Comparison of ENCODE assay signal across 43 cellular contexts in genomic region chr14:21118933-21119332, GRCh38. TPM values are rescaled to one million over a fixed set of nuclear protein-coding genes. Genes with fewer than 3 reads are reported as not detected.
"Had no signal": no experiment of that assay in that cellular context is flagged by ENCODE, and none has a peak within 500 bp of the region (broad histone marks: within the 10 kb centered on the region; RNA-seq: fewer than 3 reads in every experiment).

No MANE protein-coding gene starts in this region.

- ATAC-seq: activated naive CD4-positive, alpha-beta T cell treated with anti-CD3 and anti-CD28 coated beads, Interleukin-2, amount 50 U/mL, for 72 hours; activated naive CD8-positive, alpha-beta T cell treated with anti-CD3 and anti-CD28 coated beads, Interleukin-2, amount 50 U/mL, for 24 hours; activated T-cell treated with anti-CD3 and anti-CD28 coated beads, Interleukin-2, amount 50 U/mL, for 4 hours; activated T-cell treated with anti-CD3 and anti-CD28 coated beads, Interleukin-2, amount 50 U/mL, for 72 hours; activated T-helper 17 cell treated with anti-CD3 and anti-CD28 coated beads, Interleukin-2, amount 50 U/mL, for 72 hours; body of pancreas had no signal

- H3K36me3 ChIP-seq: adrenal gland, ascending aorta, brain microvascular endothelial cell, breast epithelium, cardiac muscle cell had no signal

- H3K9me3 Mint-ChIP-seq: activated naive CD4-positive, alpha-beta T cell treated with anti-CD3 and anti-CD28 coated beads for 36 hours; activated naive CD4-positive, alpha-beta T cell treated with anti-CD3 and anti-CD28 coated beads, Interleukin-2, amount 10 ng/mL, durations not matched to agents 7 days and 5 days; activated naive CD4-positive, alpha-beta T cell treated with anti-CD3 and anti-CD28 coated beads, Interleukin-2, amount 50 U/mL, for 24 hours; activated naive CD4-positive, alpha-beta T cell treated with anti-CD3 and anti-CD28 coated beads, Interleukin-2, amount 50 U/mL, for 72 hours; activated naive CD8-positive, alpha-beta T cell treated with anti-CD3 and anti-CD28 coated beads for 36 hours; activated naive CD8-positive, alpha-beta T cell treated with anti-CD3 and anti-CD28 coated beads, Interleukin-2, amount 10 ng/mL, durations not matched to agents 7 days and 5 days; activated naive CD8-positive, alpha-beta T cell treated with anti-CD3 and anti-CD28 coated beads, Interleukin-2, amount 50 U/mL, for 24 hours; activated T-cell treated with anti-CD3 and anti-CD28 coated beads, Interleukin-2, amount 50 U/mL, for 24 hours; activated T-cell treated with anti-CD3 and anti-CD28 coated beads, Interleukin-2, amount 50 U/mL, for 4 hours; activated T-cell treated with anti-CD3 and anti-CD28 coated beads, Interleukin-2, amount 50 U/mL, for 72 hours; activated T-helper 1 cell treated with anti-CD3 and anti-CD28 coated beads, Interleukin-12 subunit alpha, Interleukin-12 subunit beta, Interleukin-2, Interleukin-4 antibody, amounts not matched to agents 30 ng/mL and 10 ng/mL and 1 ng/mL, durations not matched to agents 14 hours and 24 hours and 36 hours; activated T-helper 17 cell treated with anti-CD3 and anti-CD28 coated beads, Interleukin-2, amount 50 U/mL, for 72 hours; activated T-helper 2 cell treated with anti-CD3 and anti-CD28 coated beads, Interferon-gamma antibody, Interleukin-2, Interleukin-4, amounts not matched to agents 10 μg/mL and 5 μg/mL and 100 μg/mL, durations not matched to agents 14 hours and 24 hours and 36 hours; brain; central memory CD8-positive, alpha-beta T cell had no signal

- H3K9me3 ChIP-seq: adrenal gland, ascending aorta, body of pancreas, breast epithelium had no signal

- H3K27ac ChIP-seq: adrenal gland, ascending aorta, body of pancreas, brain microvascular endothelial cell, breast epithelium, cardiac muscle cell had no signal

- H3K36me3 Mint-ChIP-seq: activated naive CD4-positive, alpha-beta T cell treated with anti-CD3 and anti-CD28 coated beads, Interleukin-2, amount 10 ng/mL, durations not matched to agents 7 days and 5 days; activated naive CD4-positive, alpha-beta T cell treated with anti-CD3 and anti-CD28 coated beads, Interleukin-2, amount 50 U/mL, for 24 hours; activated naive CD4-positive, alpha-beta T cell treated with anti-CD3 and anti-CD28 coated beads, Interleukin-2, amount 50 U/mL, for 72 hours; activated naive CD8-positive, alpha-beta T cell; activated naive CD8-positive, alpha-beta T cell treated with anti-CD3 and anti-CD28 coated beads for 36 hours; activated naive CD8-positive, alpha-beta T cell treated with anti-CD3 and anti-CD28 coated beads, Interleukin-2, amount 10 ng/mL, durations not matched to agents 7 days and 5 days; brain had no signal

- H3K4me1 ChIP-seq: adrenal gland, ascending aorta, body of pancreas, breast epithelium had no signal

- H3K27ac Mint-ChIP-seq: activated naive CD4-positive, alpha-beta T cell treated with anti-CD3 and anti-CD28 coated beads for 36 hours; activated naive CD4-positive, alpha-beta T cell treated with anti-CD3 and anti-CD28 coated beads, Interleukin-2, amount 10 ng/mL, durations not matched to agents 7 days and 5 days; activated naive CD4-positive, alpha-beta T cell treated with anti-CD3 and anti-CD28 coated beads, Interleukin-2, amount 50 U/mL, for 24 hours; activated naive CD4-positive, alpha-beta T cell treated with anti-CD3 and anti-CD28 coated beads, Interleukin-2, amount 50 U/mL, for 72 hours; activated naive CD8-positive, alpha-beta T cell; activated naive CD8-positive, alpha-beta T cell treated with anti-CD3 and anti-CD28 coated beads for 36 hours; activated naive CD8-positive, alpha-beta T cell treated with anti-CD3 and anti-CD28 coated beads, Interleukin-2, amount 10 ng/mL, durations not matched to agents 7 days and 5 days; activated naive CD8-positive, alpha-beta T cell treated with anti-CD3 and anti-CD28 coated beads, Interleukin-2, amount 50 U/mL, for 24 hours; activated T-cell treated with anti-CD3 and anti-CD28 coated beads, Interleukin-2, amount 50 U/mL, for 24 hours; activated T-cell treated with anti-CD3 and anti-CD28 coated beads, Interleukin-2, amount 50 U/mL, for 72 hours; activated T-helper 1 cell treated with anti-CD3 and anti-CD28 coated beads, Interleukin-12 subunit alpha, Interleukin-12 subunit beta, Interleukin-2, Interleukin-4 antibody, amounts not matched to agents 30 ng/mL and 10 ng/mL and 1 ng/mL, durations not matched to agents 14 hours and 24 hours and 36 hours; activated T-helper 17 cell treated with anti-CD3 and anti-CD28 coated beads, Interleukin-2, amount 50 U/mL, for 72 hours; activated T-helper 2 cell treated with anti-CD3 and anti-CD28 coated beads, Interferon-gamma antibody, Interleukin-2, Interleukin-4, amounts not matched to agents 10 μg/mL and 5 μg/mL and 100 μg/mL, durations not matched to agents 14 hours and 24 hours and 36 hours; brain had no signal

- H3K27me3 ChIP-seq: adrenal gland, ascending aorta, body of pancreas, brain microvascular endothelial cell, breast epithelium, cardiac muscle cell had no signal

- DNase-seq: activated effector memory CD4-positive, alpha-beta T cell treated with anti-CD3 and anti-CD28 coated beads, Interleukin-2, amount 50 U/mL, for 16 hours; activated effector memory CD4-positive, alpha-beta T cell treated with Interleukin-2 at 50 U/mL for 16 hours; activated gamma-delta T cell; activated gamma-delta T cell treated with Interleukin-2 at 50 U/mL for 16 hours; activated naive CD4-positive, alpha-beta T cell; activated naive CD4-positive, alpha-beta T cell treated with anti-CD3 and anti-CD28 coated beads for 36 hours; activated naive CD4-positive, alpha-beta T cell treated with anti-CD3 and anti-CD28 coated beads, Interleukin-2, amount 10 ng/mL, durations not matched to agents 7 days and 5 days; activated naive CD4-positive, alpha-beta T cell treated with anti-CD3 and anti-CD28 coated beads, Interleukin-2, amount 50 U/mL, for 16 hours; activated naive CD4-positive, alpha-beta T cell treated with Interleukin-2 at 50 U/mL for 16 hours; activated naive CD8-positive, alpha-beta T cell treated with anti-CD3 and anti-CD28 coated beads for 36 hours; activated naive CD8-positive, alpha-beta T cell treated with anti-CD3 and anti-CD28 coated beads, Interleukin-2, amount 10 ng/mL, durations not matched to agents 7 days and 5 days; activated naive CD8-positive, alpha-beta T cell treated with anti-CD3 and anti-CD28 coated beads, Interleukin-2, amount 50 U/mL, for 24 hours; activated T-cell treated with anti-CD3 and anti-CD28 coated beads, Interleukin-2, amount 50 U/mL, for 24 hours; activated T-cell treated with anti-CD3 and anti-CD28 coated beads, Interleukin-2, amount 50 U/mL, for 4 hours; activated T-cell treated with anti-CD3 and anti-CD28 coated beads, Interleukin-2, amount 50 U/mL, for 48 hours; activated T-cell treated with anti-CD3 and anti-CD28 coated beads, Interleukin-2, amount 50 U/mL, for 72 hours; adrenal gland; amniotic stem cell; amygdala; anterior cingulate cortex; aorta; body of pancreas; brain microvascular endothelial cell; caudate nucleus; central memory CD4-positive, alpha-beta T cell; cerebellar nuclear complex had no signal

- FAIRE-seq: astrocyte, bronchial epithelial cell had no signal

- H3K4me3 ChIP-seq: adrenal gland, ascending aorta, body of pancreas, breast epithelium, cardiac muscle cell had no signal

- H3K4me1 Mint-ChIP-seq: activated naive CD4-positive, alpha-beta T cell treated with anti-CD3 and anti-CD28 coated beads, Interleukin-2, amount 10 ng/mL, durations not matched to agents 7 days and 5 days; activated naive CD4-positive, alpha-beta T cell treated with anti-CD3 and anti-CD28 coated beads, Interleukin-2, amount 50 U/mL, for 24 hours; activated naive CD8-positive, alpha-beta T cell treated with anti-CD3 and anti-CD28 coated beads for 36 hours; activated naive CD8-positive, alpha-beta T cell treated with anti-CD3 and anti-CD28 coated beads, Interleukin-2, amount 50 U/mL, for 24 hours; activated T-helper 17 cell treated with anti-CD3 and anti-CD28 coated beads, Interleukin-2, amount 50 U/mL, for 72 hours; brain; central memory CD8-positive, alpha-beta T cell had no signal

- H3K4me3 Mint-ChIP-seq: activated naive CD4-positive, alpha-beta T cell treated with anti-CD3 and anti-CD28 coated beads for 36 hours; activated naive CD4-positive, alpha-beta T cell treated with anti-CD3 and anti-CD28 coated beads, Interleukin-2, amount 10 ng/mL, durations not matched to agents 7 days and 5 days; activated naive CD4-positive, alpha-beta T cell treated with anti-CD3 and anti-CD28 coated beads, Interleukin-2, amount 50 U/mL, for 24 hours; activated naive CD8-positive, alpha-beta T cell; activated naive CD8-positive, alpha-beta T cell treated with anti-CD3 and anti-CD28 coated beads for 36 hours; activated naive CD8-positive, alpha-beta T cell treated with anti-CD3 and anti-CD28 coated beads, Interleukin-2, amount 10 ng/mL, durations not matched to agents 7 days and 5 days; activated naive CD8-positive, alpha-beta T cell treated with anti-CD3 and anti-CD28 coated beads, Interleukin-2, amount 50 U/mL, for 24 hours; activated T-cell treated with anti-CD3 and anti-CD28 coated beads, Interleukin-2, amount 50 U/mL, for 24 hours; activated T-cell treated with anti-CD3 and anti-CD28 coated beads, Interleukin-2, amount 50 U/mL, for 4 hours; activated T-cell treated with anti-CD3 and anti-CD28 coated beads, Interleukin-2, amount 50 U/mL, for 72 hours; activated T-helper 1 cell treated with anti-CD3 and anti-CD28 coated beads, Interleukin-12 subunit alpha, Interleukin-12 subunit beta, Interleukin-2, Interleukin-4 antibody, amounts not matched to agents 30 ng/mL and 10 ng/mL and 1 ng/mL, durations not matched to agents 14 hours and 24 hours and 36 hours; activated T-helper 17 cell treated with anti-CD3 and anti-CD28 coated beads, Interleukin-2, amount 50 U/mL, for 72 hours; brain; central memory CD8-positive, alpha-beta T cell had no signal

RNA-seq across cellular contexts. Expression of gene TMEM253, which starts 18.1 kb away (rescaled TPM):
- total RNA-seq: activated naive CD4-positive, alpha-beta T cell treated with anti-CD3 and anti-CD28 coated beads for 36 hours; activated naive CD8-positive, alpha-beta T cell treated with anti-CD3 and anti-CD28 coated beads for 36 hours; activated naive CD8-positive, alpha-beta T cell treated with anti-CD3 and anti-CD28 coated beads, Interleukin-2, amount 10 ng/mL, durations not matched to agents 7 days and 5 days; activated T-cell treated with anti-CD3 and anti-CD28 coated beads, Interleukin-2, amount 50 U/mL, for 4 hours; activated T-helper 1 cell treated with anti-CD3 and anti-CD28 coated beads, Interleukin-12 subunit alpha, Interleukin-12 subunit beta, Interleukin-2, Interleukin-4 antibody, amounts not matched to agents 30 ng/mL and 10 ng/mL and 1 ng/mL, durations not matched to agents 14 hours and 24 hours and 36 hours; activated T-helper 17 cell treated with anti-CD3 and anti-CD28 coated beads, Interleukin-2, amount 50 U/mL, for 72 hours; activated T-helper 2 cell treated with anti-CD3 and anti-CD28 coated beads, Interferon-gamma antibody, Interleukin-2, Interleukin-4, amounts not matched to agents 10 μg/mL and 5 μg/mL and 100 μg/mL, durations not matched to agents 14 hours and 24 hours and 36 hours; aorta; ascending aorta; cerebellum had no signal

RNA-seq across cellular contexts. Expression of gene OR5AU1, which starts 36.9 kb away (rescaled TPM):
- total RNA-seq: activated naive CD4-positive, alpha-beta T cell treated with anti-CD3 and anti-CD28 coated beads for 36 hours; activated naive CD4-positive, alpha-beta T cell treated with anti-CD3 and anti-CD28 coated beads, Interleukin-2, amount 50 U/mL, for 72 hours; activated naive CD8-positive, alpha-beta T cell treated with anti-CD3 and anti-CD28 coated beads for 36 hours; activated naive CD8-positive, alpha-beta T cell treated with anti-CD3 and anti-CD28 coated beads, Interleukin-2, amount 10 ng/mL, durations not matched to agents 7 days and 5 days; activated T-cell treated with anti-CD3 and anti-CD28 coated beads, Interleukin-2, amount 50 U/mL, for 4 hours; activated T-cell treated with anti-CD3 and anti-CD28 coated beads, Interleukin-2, amount 50 U/mL, for 72 hours; activated T-helper 1 cell treated with anti-CD3 and anti-CD28 coated beads, Interleukin-12 subunit alpha, Interleukin-12 subunit beta, Interleukin-2, Interleukin-4 antibody, amounts not matched to agents 30 ng/mL and 10 ng/mL and 1 ng/mL, durations not matched to agents 14 hours and 24 hours and 36 hours; activated T-helper 17 cell treated with anti-CD3 and anti-CD28 coated beads, Interleukin-2, amount 50 U/mL, for 72 hours; activated T-helper 2 cell treated with anti-CD3 and anti-CD28 coated beads, Interferon-gamma antibody, Interleukin-2, Interleukin-4, amounts not matched to agents 10 μg/mL and 5 μg/mL and 100 μg/mL, durations not matched to agents 14 hours and 24 hours and 36 hours; adrenal gland; aorta; ascending aorta; astrocyte; body of pancreas; breast epithelium; bronchial epithelial cell; cardiac muscle cell; cardiac septum; cerebellum; chondrocyte had no signal
- polyA plus RNA-seq: adipose tissue, adrenal gland, aorta, cardiac muscle cell had no signal

RNA-seq across cellular contexts. Expression of gene ARHGEF40, which starts 48.8 kb away (rescaled TPM):
- total RNA-seq: activated naive CD4-positive, alpha-beta T cell treated with anti-CD3 and anti-CD28 coated beads for 36 hours; activated T-helper 1 cell treated with anti-CD3 and anti-CD28 coated beads, Interleukin-12 subunit alpha, Interleukin-12 subunit beta, Interleukin-2, Interleukin-4 antibody, amounts not matched to agents 30 ng/mL and 10 ng/mL and 1 ng/mL, durations not matched to agents 14 hours and 24 hours and 36 hours had no signal
